16 cellular contexts compared by ENCODE assay signal in the genomic region with DNA sequence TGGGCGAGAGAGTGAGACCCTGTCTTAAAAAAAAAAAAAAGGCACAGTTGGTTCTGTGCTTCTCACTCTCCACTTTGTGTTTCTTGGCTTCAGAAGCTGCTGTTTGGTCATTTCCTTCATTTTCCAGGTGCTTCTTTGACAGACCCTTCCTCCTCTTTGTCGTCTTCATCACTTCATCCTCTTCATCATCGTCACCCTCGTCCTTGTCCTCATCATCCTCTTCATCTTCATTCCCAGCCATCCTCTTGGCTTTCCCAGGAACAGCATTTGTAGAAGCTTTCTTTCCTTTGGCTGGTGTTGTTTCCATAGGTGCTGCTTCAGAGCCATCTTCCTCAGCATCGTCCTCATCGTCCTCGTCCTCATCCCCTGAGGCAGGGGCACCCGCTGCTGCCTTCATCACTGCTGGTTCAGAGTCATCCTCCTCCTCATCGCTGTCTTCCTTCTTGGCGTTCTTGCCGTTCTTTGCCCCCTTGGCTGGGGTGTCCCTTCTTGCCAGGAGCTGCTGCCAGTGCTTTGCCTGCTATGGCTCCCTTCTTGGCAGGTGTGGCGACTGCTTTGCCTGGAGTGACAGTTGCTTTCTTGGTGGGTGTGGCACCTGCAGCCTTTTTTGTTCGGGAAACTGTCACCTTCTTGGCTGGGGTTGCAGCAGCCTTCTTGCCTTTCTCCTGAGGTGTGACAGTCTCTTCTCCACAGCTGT. TPM values are rescaled to one million over a fixed set of nuclear protein-coding genes. Genes with fewer than 3 reads are reported as not detected.
A peak's percentile ranks its signal among the peaks of the same experiment; 100 is the strongest.
DNase-seq lines count a peak whose midpoint lies in the region; ATAC-seq and TF ChIP-seq lines count a peak whose summit lies in the region.
"Had no signal": no experiment of that assay in that cellular context is flagged by ENCODE, and none has a peak within 500 bp of the region (broad histone marks: within the 10 kb centered on the region; RNA-seq: fewer than 3 reads in every experiment).

No MANE protein-coding gene starts in this region.

- peak overlapping the region in 2 of 4 donors; percentile 49 to 74 for H3K4me3 Mint-ChIP-seq in CD4-positive, CD25-positive, alpha-beta regulatory T cell
- H3K4me3 Mint-ChIP-seq in CD4-positive, alpha-beta T cell = peak overlapping the region; percentile 62

- no peaks in the 10 kb centered on the region for H3K9me3 ChIP-seq in CD4-positive, CD25-positive, alpha-beta regulatory T cell (ENCODE audit: control insufficient read depth in 2 of 2, low read length in 2 of 2)
- no peaks in the 10 kb centered on the region for H3K9me3 ChIP-seq in CD4-positive, alpha-beta T cell (ENCODE audit: control insufficient read depth, low read length)
- H3K9me3 ChIP-seq: BE2C had no signal

- H3K27me3 ChIP-seq in CD4-positive, CD25-positive, alpha-beta regulatory T cell (ENCODE audit: control insufficient read depth, insufficient read depth, low read length) = no peaks in the 10 kb centered on the region
- no peaks in the 10 kb centered on the region for H3K27me3 ChIP-seq in CD4-positive, alpha-beta T cell (ENCODE audit: control insufficient read depth, insufficient read depth, low read length)
- H3K27me3 ChIP-seq: BE2C had no signal

- POLR2A ChIA-PET in CD4-positive, alpha-beta T cell (lab: Charles Lee) = no interaction called here

- no peaks in the 10 kb centered on the region for H3K27me3 Mint-ChIP-seq in CD4-positive, CD25-positive, alpha-beta regulatory T cell
- H3K27me3 Mint-ChIP-seq in CD4-positive, alpha-beta T cell = no peaks in the 10 kb centered on the region
- H3K27me3 Mint-ChIP-seq: CD8-positive, alpha-beta memory T cell had no signal

- peaks cover 9 to 37% (median 24%) of the 10 kb centered on the region in 4 donors for H3K4me1 Mint-ChIP-seq in CD4-positive, CD25-positive, alpha-beta regulatory T cell
- peaks cover 28% of the 10 kb centered on the region for H3K4me1 Mint-ChIP-seq in CD4-positive, alpha-beta T cell (ENCODE audit: low read depth)

- peaks cover 27% of the 10 kb centered on the region for H3K36me3 Mint-ChIP-seq in CD4-positive, CD25-positive, alpha-beta regulatory T cell
- H3K36me3 Mint-ChIP-seq in CD4-positive, alpha-beta T cell (ENCODE audit: low read depth) = peaks cover 39% of the 10 kb centered on the region

- H3K9me3 Mint-ChIP-seq in CD4-positive, CD25-positive, alpha-beta regulatory T cell = no peaks in the 10 kb centered on the region
- no peaks in the 10 kb centered on the region for H3K9me3 Mint-ChIP-seq in CD4-positive, alpha-beta T cell
- H3K9me3 Mint-ChIP-seq: CD8-positive, alpha-beta memory T cell had no signal

- no peak for TF ChIP-seq CTCF in CD4-positive, alpha-beta T cell (IDR thresholded peaks at IDR 0.05)

- no peak for DNase-seq in CD4-positive, CD25-positive, alpha-beta regulatory T cell
- DNase-seq in CD4-positive, alpha-beta T cell = no peak
- peak in 2 of 61 donors; percentile 38 to 52 for DNase-seq in caudate nucleus (lab: John Stamatoyannopoulos, UW)
- DNase-seq: BE2C; CD8-positive, alpha-beta memory T cell; DMS 273 treated with DMSO at 0.1 percent for 48 hours; GOT3; KBM-7; NCI-H1048; NCI-H1694 treated with DMSO at 0.1 percent for 48 hours; NCI-H345; PC-9 had no signal

- ATAC-seq in CD4-positive, CD25-positive, alpha-beta regulatory T cell (ENCODE audit: low read depth in 2 of 2) = no peak
- no peak for ATAC-seq in CD4-positive, alpha-beta T cell (ENCODE audit: poor library complexity)
- ATAC-seq in GM21360 (IDR thresholded peaks at IDR 0.05; ENCODE audit: unreplicated experiment) = no peak
- ATAC-seq in GM21825 (IDR thresholded peaks at IDR 0.05; ENCODE audit: unreplicated experiment) = no peak

- H3K27ac Mint-ChIP-seq in CD4-positive, CD25-positive, alpha-beta regulatory T cell = peak overlapping the region in 2 of 3 donors; percentile 37 to 39
- H3K27ac Mint-ChIP-seq in CD4-positive, alpha-beta T cell = no peak overlapping the region
- H3K27ac Mint-ChIP-seq: CD8-positive, alpha-beta memory T cell had no signal

- intact Hi-C loops in CD4-positive, alpha-beta T cell (cut with DNase I, micrococcal nuclease) = no loop called here

- H3K4me3 ChIP-seq in CD4-positive, CD25-positive, alpha-beta regulatory T cell (ENCODE audit: low read depth, low read length) = no peak overlapping the region
- H3K4me3 ChIP-seq: PC-9 had no signal

- peaks cover 11% of the 10 kb centered on the region for H3K4me1 ChIP-seq in CD4-positive, CD25-positive, alpha-beta regulatory T cell (ENCODE audit: control insufficient read depth, insufficient read depth, low read length, poor library complexity, severe bottlenecking)
- H3K4me1 ChIP-seq: BE2C had no signal

- CTCF ChIA-PET in CD4-positive, alpha-beta T cell (lab: Charles Lee) = no interaction called here

- no peak overlapping the region for H3K27ac ChIP-seq in CD4-positive, CD25-positive, alpha-beta regulatory T cell (ENCODE audit: insufficient read depth, low read length, poor library complexity, severe bottlenecking)
- H3K27ac ChIP-seq in CD4-positive, alpha-beta T cell (ENCODE audit: low read depth, low read length) = no peak overlapping the region
- peak overlapping the region; percentile 58 for H3K27ac ChIP-seq in caudate nucleus (ENCODE audit: low read depth, low read length)
- H3K27ac ChIP-seq: HL-60, PC-9 had no signal

- peaks cover 3% of the 10 kb centered on the region for H3K36me3 ChIP-seq in CD4-positive, CD25-positive, alpha-beta regulatory T cell (ENCODE audit: control insufficient read depth, insufficient read depth, low read length)

RNA-seq across cellular contexts. Expression of a gene that starts 7.1 kb away (rescaled TPM):
- 63.6 TPM for total RNA-seq in CD4-positive, CD25-positive, alpha-beta regulatory T cell
- polyA plus RNA-seq in CD4-positive, CD25-positive, alpha-beta regulatory T cell = 10 to 100 TPM in 2 of 4 donors, 1 to 10 TPM in 2; 9.4 to 13.9 (median 10.6) TPM
- 10 to 100 TPM; 46.4 to 48.5 TPM for total RNA-seq in CD4-positive, alpha-beta T cell

RNA-seq across cellular contexts. Expression of a gene that starts 18.7 kb away (rescaled TPM):
- 2.3 TPM for total RNA-seq in CD4-positive, CD25-positive, alpha-beta regulatory T cell
- under 1 TPM in 3 of 4 donors, not detected in 1; 0.16 to 0.72 (median 0.58) TPM for polyA plus RNA-seq in CD4-positive, CD25-positive, alpha-beta regulatory T cell
- 1 to 10 TPM; 3.0 to 4.6 TPM for total RNA-seq in CD4-positive, alpha-beta T cell
- total RNA-seq: M059J had no signal

RNA-seq across cellular contexts. Expression of a gene that starts 23.7 kb away (rescaled TPM):
- total RNA-seq in CD4-positive, CD25-positive, alpha-beta regulatory T cell = 20.7 TPM
- 10 to 100 TPM; 28.2 to 39.3 (median 35.5) TPM for polyA plus RNA-seq in CD4-positive, CD25-positive, alpha-beta regulatory T cell
- 10 to 100 TPM; 14.6 to 17.1 TPM for total RNA-seq in CD4-positive, alpha-beta T cell

RNA-seq across cellular contexts. Expression of a gene that starts 27.4 kb away (rescaled TPM):
- total RNA-seq in CD4-positive, CD25-positive, alpha-beta regulatory T cell = 4.3 TPM
- polyA plus RNA-seq in CD4-positive, CD25-positive, alpha-beta regulatory T cell = under 1 TPM in 2 of 4 donors, not detected in 2; 0.10 to 0.11 TPM
- total RNA-seq in CD4-positive, alpha-beta T cell = 1 to 10 TPM; 1.1 to 1.2 TPM

RNA-seq across cellular contexts. Expression of a gene that starts 34.3 kb away (rescaled TPM):
- 33.7 TPM for total RNA-seq in CD4-positive, CD25-positive, alpha-beta regulatory T cell
- 10 to 100 TPM; 65.4 to 95.8 (median 80.3) TPM for polyA plus RNA-seq in CD4-positive, CD25-positive, alpha-beta regulatory T cell
- total RNA-seq in CD4-positive, alpha-beta T cell = 10 to 100 TPM; 13.6 to 17.8 TPM
